In the genomic region with DNA sequence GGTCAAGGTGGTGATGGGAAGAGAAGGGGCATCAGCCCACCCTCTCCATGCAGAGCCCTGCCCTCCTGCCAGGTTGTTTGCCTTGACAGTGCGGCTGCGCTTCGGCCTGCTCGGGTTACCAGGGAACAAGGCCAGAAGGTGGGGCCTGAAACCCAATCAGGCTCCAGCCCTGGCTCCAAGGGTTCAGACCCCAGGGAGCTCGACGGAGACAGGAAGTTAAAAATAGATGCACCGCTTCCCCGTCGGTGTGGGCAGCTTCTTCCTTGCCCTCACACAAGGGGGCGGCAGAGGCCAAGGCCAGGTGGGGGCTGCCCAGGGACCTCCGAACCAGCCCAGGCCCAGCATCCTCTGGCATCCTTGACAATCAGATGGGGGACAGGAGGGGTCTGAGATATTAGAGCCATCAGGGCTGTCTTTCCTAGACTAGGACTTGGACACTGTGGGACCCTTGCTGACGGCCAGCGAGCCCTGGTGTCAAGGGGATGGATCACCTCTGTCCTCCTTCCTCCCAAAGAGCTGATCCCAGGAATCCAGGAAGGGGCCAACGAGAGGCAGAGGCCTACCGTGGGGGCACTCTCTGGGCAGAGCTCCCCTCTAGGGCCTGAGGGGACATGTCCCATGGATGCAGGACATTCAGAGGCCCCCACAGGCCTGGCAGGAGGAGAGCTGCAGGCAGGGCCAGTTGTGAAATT, we compare ENCODE assay signal across 8 cellular contexts.
DNase-seq lines count a peak whose midpoint lies in the region; ATAC-seq and TF ChIP-seq lines count a peak whose summit lies in the region.

No MANE protein-coding gene starts in this region.

- H3K4me3 ChIP-seq in right atrium auricular region = no peak overlapping the region

- POLR2A ChIA-PET in GM10248 (lab: Yijun Ruan, JAX) = no interaction called here
- POLR2A ChIA-PET in activated CD8-positive, alpha-beta T cell treated with anti-CD3 and anti-CD28 coated beads, Interleukin-2, amount 10 ng/mL, durations not matched to agents 7 days and 5 days (lab: Charles Lee) = no interaction called here

- peak; percentile 34 for TF ChIP-seq CTCF in GM10248 (IDR thresholded peaks at IDR 0.05; ENCODE audit: control extremely low read depth, extremely low read depth, low read depth, missing control alignments)
- TF ChIP-seq CTCF in right atrium auricular region (IDR thresholded peaks at IDR 0.05) = peak; percentile 41 to 75

- no peaks in the 10 kb centered on the region for H3K27me3 Mint-ChIP-seq in activated CD8-positive, alpha-beta T cell treated with anti-CD3 and anti-CD28 coated beads, Interleukin-2, amount 10 ng/mL, durations not matched to agents 7 days and 5 days (ENCODE audit: low read depth)

- no peak overlapping the region for H3K27ac Mint-ChIP-seq in activated CD8-positive, alpha-beta T cell treated with anti-CD3 and anti-CD28 coated beads, Interleukin-2, amount 10 ng/mL, durations not matched to agents 7 days and 5 days

- DNase-seq in GM10248 (ENCODE audit: extremely low spot score) = no peak
- DNase-seq in NCI-H1092 treated with DMSO at 0.1 percent for 48 hours (lab: John Stamatoyannopoulos, UW) = peak; percentile 29
- peak; percentile 35 for DNase-seq in activated CD8-positive, alpha-beta T cell treated with anti-CD3 and anti-CD28 coated beads, Interleukin-2, amount 10 ng/mL, durations not matched to agents 7 days and 5 days
- DNase-seq in right atrium auricular region (ENCODE audit: low spot score) = peak; percentile 71
- peak; percentile 13 to 17 for DNase-seq in stimulated activated CD8-positive, alpha-beta memory T cell treated with anti-CD3 and anti-CD28 coated beads, Interleukin-2, amount 100 ng/mL, for 48 hours (ENCODE audit: low read depth in 2 of 2)

- no peak for ATAC-seq in activated CD8-positive, alpha-beta T cell treated with anti-CD3 and anti-CD28 coated beads, Interleukin-2, amount 10 ng/mL, durations not matched to agents 7 days and 5 days
- no peak for ATAC-seq in GM21786 (IDR thresholded peaks at IDR 0.05; ENCODE audit: unreplicated experiment)
- no peak for ATAC-seq in HG03095 (IDR thresholded peaks at IDR 0.05; ENCODE audit: unreplicated experiment)
- ATAC-seq in activated CD4-positive, CD25-positive, alpha-beta regulatory T cell treated with anti-CD3 and anti-CD28 coated beads, Interleukin-2, amount 50 U/mL, for 24 hours = no peak

- peaks cover 0 to 3% of the 10 kb centered on the region in 2 donors for H3K9me3 ChIP-seq in right atrium auricular region

- no peak overlapping the region for H3K4me3 Mint-ChIP-seq in activated CD8-positive, alpha-beta T cell treated with anti-CD3 and anti-CD28 coated beads, Interleukin-2, amount 10 ng/mL, durations not matched to agents 7 days and 5 days

- no peaks in the 10 kb centered on the region for H3K36me3 Mint-ChIP-seq in activated CD8-positive, alpha-beta T cell treated with anti-CD3 and anti-CD28 coated beads, Interleukin-2, amount 10 ng/mL, durations not matched to agents 7 days and 5 days (ENCODE audit: low read depth)

- H3K36me3 ChIP-seq in right atrium auricular region = no peaks in the 10 kb centered on the region

- no peaks in the 10 kb centered on the region for H3K9me3 Mint-ChIP-seq in activated CD8-positive, alpha-beta T cell treated with anti-CD3 and anti-CD28 coated beads, Interleukin-2, amount 10 ng/mL, durations not matched to agents 7 days and 5 days (ENCODE audit: insufficient read depth)

- CTCF ChIA-PET in GM10248 (lab: Yijun Ruan, JAX) = interaction anchor here (0.9 to 2.7 kb wide), 5 partner anchors 10 to 169 kb away, joined by 3 to 10 read pairs (median 4); partner anchors contain the start of gene BCAS4
- CTCF ChIA-PET in activated CD8-positive, alpha-beta T cell treated with anti-CD3 and anti-CD28 coated beads, Interleukin-2, amount 10 ng/mL, durations not matched to agents 7 days and 5 days (lab: Charles Lee) = interaction anchor here (0.6 to 2.3 kb wide), 5 partner anchors 9 to 557 kb away, joined by 3 to 23 read pairs (median 4); no protein-coding TSS in a partner anchor

- H3K27me3 ChIP-seq in right atrium auricular region = no peaks in the 10 kb centered on the region

- H3K4me1 ChIP-seq in right atrium auricular region = no peaks in the 10 kb centered on the region

- no peak overlapping the region for H3K27ac ChIP-seq in right atrium auricular region

- H3K4me1 Mint-ChIP-seq in activated CD8-positive, alpha-beta T cell treated with anti-CD3 and anti-CD28 coated beads, Interleukin-2, amount 10 ng/mL, durations not matched to agents 7 days and 5 days (ENCODE audit: low read depth) = no peaks in the 10 kb centered on the region
